Comparison of ENCODE assay signal across 1 cellular context in genomic region chr17:390025-390424, GRCh38.
TF ChIP-seq lines count a peak whose summit lies in the region.

No MANE protein-coding gene starts in this region.

TF ChIP-seq in HepG2, 621 proteins besides CTCF, POLR2A, EP300 and RAD21 (continued from another document and continues in another):
- TF ChIP-seq PRDM10 (CRISPR knock-in tag; IDR thresholded peaks at IDR 0.05; ENCODE audit: low read depth): no peak
- TF ChIP-seq JARID2 (CRISPR knock-in tag; IDR thresholded peaks at IDR 0.05; ENCODE audit: insufficient replicate concordance): no peak
- TF ChIP-seq ZNF34 (CRISPR knock-in tag; IDR thresholded peaks at IDR 0.05; ENCODE audit: borderline replicate concordance): no peak
- TF ChIP-seq SP5 (CRISPR knock-in tag; IDR thresholded peaks at IDR 0.05; ENCODE audit: borderline replicate concordance, low read depth): no peak
- TF ChIP-seq EHMT2 (IDR thresholded peaks at IDR 0.05; ENCODE audit: borderline replicate concordance, low read depth, low read length): no peak
- TF ChIP-seq ZNF234 (CRISPR knock-in tag; conservative IDR thresholded peaks at IDR 0.05): no peak
- TF ChIP-seq ZNF710 (CRISPR knock-in tag; IDR thresholded peaks at IDR 0.05; ENCODE audit: borderline replicate concordance): no peak
- TF ChIP-seq ZNF597 (CRISPR knock-in tag; IDR thresholded peaks at IDR 0.05): no peak
- TF ChIP-seq HMG20B (CRISPR knock-in tag; conservative IDR thresholded peaks at IDR 0.05): no peak
- no peak for TF ChIP-seq ADNP (CRISPR knock-in tag; IDR thresholded peaks at IDR 0.05)
- no peak for TF ChIP-seq NFRKB (IDR thresholded peaks at IDR 0.05)
- TF ChIP-seq USF2 (IDR thresholded peaks at IDR 0.05; ENCODE audit: low read depth, low read length): no peak
- no peak for TF ChIP-seq USF2 (CRISPR knock-in tag; IDR thresholded peaks at IDR 0.05; ENCODE audit: borderline replicate concordance)
- TF ChIP-seq ERF (CRISPR knock-in tag; IDR thresholded peaks at IDR 0.05): 0 out of 2 replicates have a peak, but pooled peaks have one; percentile 47
- TF ChIP-seq HOXA3 (CRISPR knock-in tag; IDR thresholded peaks at IDR 0.05): peak; percentile 11; the same call in 1 of the 2 replicates
- no peak for TF ChIP-seq ZSCAN21 (CRISPR knock-in tag; IDR thresholded peaks at IDR 0.05; ENCODE audit: borderline replicate concordance)
- TF ChIP-seq HDAC6 (IDR thresholded peaks at IDR 0.05; ENCODE audit: low read depth, low read length): no peak
- TF ChIP-seq ZNF761 (CRISPR knock-in tag; conservative IDR thresholded peaks at IDR 0.05): no peak
- no peak for TF ChIP-seq RBFOX2 (IDR thresholded peaks at IDR 0.05; ENCODE audit: low read depth, low read length)
- TF ChIP-seq MTA3 (CRISPR knock-in tag; IDR thresholded peaks at IDR 0.05): no peak
- 0 out of 2 replicates have a peak, but pooled peaks have one; percentile 17 for TF ChIP-seq PAXIP1 (CRISPR knock-in tag; conservative IDR thresholded peaks at IDR 0.05)
- no peak for TF ChIP-seq MXD3 (CRISPR knock-in tag; IDR thresholded peaks at IDR 0.05)
- no peak for TF ChIP-seq CREB3 (CRISPR knock-in tag; IDR thresholded peaks at IDR 0.05)
- no peak for TF ChIP-seq THAP7 (CRISPR knock-in tag; IDR thresholded peaks at IDR 0.05)
- TF ChIP-seq ZNF709 (CRISPR knock-in tag; IDR thresholded peaks at IDR 0.05): no peak
- no peak for TF ChIP-seq NFKBIZ (CRISPR knock-in tag; IDR thresholded peaks at IDR 0.05)
- no peak for TF ChIP-seq EED (CRISPR knock-in tag; IDR thresholded peaks at IDR 0.05)
- peak; percentile 30; the same call in 1 of the 2 replicates for TF ChIP-seq ZBTB7B (CRISPR knock-in tag; IDR thresholded peaks at IDR 0.05)
- TF ChIP-seq CAMTA2 (CRISPR knock-in tag; IDR thresholded peaks at IDR 0.05; ENCODE audit: borderline replicate concordance): no peak
- 0 out of 2 replicates have a peak, but pooled peaks have one; percentile 4 for TF ChIP-seq ZFY (CRISPR knock-in tag; IDR thresholded peaks at IDR 0.05)
- no peak for TF ChIP-seq SMAD9 (CRISPR knock-in tag; IDR thresholded peaks at IDR 0.05)
- no peak for TF ChIP-seq MAF1 (CRISPR knock-in tag; IDR thresholded peaks at IDR 0.05; ENCODE audit: borderline replicate concordance)
- TF ChIP-seq ZNF652 (CRISPR knock-in tag; IDR thresholded peaks at IDR 0.05; ENCODE audit: borderline replicate concordance, low read depth): 0 out of 2 replicates have a peak, but pooled peaks have one; percentile 10
- TF ChIP-seq ZNF20 (CRISPR knock-in tag; IDR thresholded peaks at IDR 0.05): no peak
- no peak for TF ChIP-seq ZNF17 (CRISPR knock-in tag; IDR thresholded peaks at IDR 0.05)
- no peak for TF ChIP-seq ZNF770 (CRISPR knock-in tag; IDR thresholded peaks at IDR 0.05)
- TF ChIP-seq NCOA1 (CRISPR knock-in tag; IDR thresholded peaks at IDR 0.05): no peak
- TF ChIP-seq MBNL3 (CRISPR knock-in tag; conservative IDR thresholded peaks at IDR 0.05): no peak
- no peak for TF ChIP-seq NR3C1 (CRISPR knock-in tag; IDR thresholded peaks at IDR 0.05)
- TF ChIP-seq ZNF350 (CRISPR knock-in tag; IDR thresholded peaks at IDR 0.05; ENCODE audit: borderline replicate concordance, low read depth): no peak
- peak; percentile 51; the same call in 1 of the 2 replicates for TF ChIP-seq MAX (IDR thresholded peaks at IDR 0.05)
- TF ChIP-seq MNT (IDR thresholded peaks at IDR 0.05): no peak
- no peak for TF ChIP-seq NFIC (IDR thresholded peaks at IDR 0.05; ENCODE audit: low read length)
- TF ChIP-seq ZNF326 (CRISPR knock-in tag; IDR thresholded peaks at IDR 0.05; ENCODE audit: borderline replicate concordance): no peak
- TF ChIP-seq SOX6 (IDR thresholded peaks at IDR 0.05): no peak
- no peak for TF ChIP-seq SOX6 (CRISPR knock-in tag; IDR thresholded peaks at IDR 0.05)
- TF ChIP-seq NCOA2 (CRISPR knock-in tag; IDR thresholded peaks at IDR 0.05): no peak
- no peak for TF ChIP-seq TEAD2 (CRISPR knock-in tag; IDR thresholded peaks at IDR 0.05)
